8 cellular contexts compared by ENCODE assay signal in the genomic region with DNA sequence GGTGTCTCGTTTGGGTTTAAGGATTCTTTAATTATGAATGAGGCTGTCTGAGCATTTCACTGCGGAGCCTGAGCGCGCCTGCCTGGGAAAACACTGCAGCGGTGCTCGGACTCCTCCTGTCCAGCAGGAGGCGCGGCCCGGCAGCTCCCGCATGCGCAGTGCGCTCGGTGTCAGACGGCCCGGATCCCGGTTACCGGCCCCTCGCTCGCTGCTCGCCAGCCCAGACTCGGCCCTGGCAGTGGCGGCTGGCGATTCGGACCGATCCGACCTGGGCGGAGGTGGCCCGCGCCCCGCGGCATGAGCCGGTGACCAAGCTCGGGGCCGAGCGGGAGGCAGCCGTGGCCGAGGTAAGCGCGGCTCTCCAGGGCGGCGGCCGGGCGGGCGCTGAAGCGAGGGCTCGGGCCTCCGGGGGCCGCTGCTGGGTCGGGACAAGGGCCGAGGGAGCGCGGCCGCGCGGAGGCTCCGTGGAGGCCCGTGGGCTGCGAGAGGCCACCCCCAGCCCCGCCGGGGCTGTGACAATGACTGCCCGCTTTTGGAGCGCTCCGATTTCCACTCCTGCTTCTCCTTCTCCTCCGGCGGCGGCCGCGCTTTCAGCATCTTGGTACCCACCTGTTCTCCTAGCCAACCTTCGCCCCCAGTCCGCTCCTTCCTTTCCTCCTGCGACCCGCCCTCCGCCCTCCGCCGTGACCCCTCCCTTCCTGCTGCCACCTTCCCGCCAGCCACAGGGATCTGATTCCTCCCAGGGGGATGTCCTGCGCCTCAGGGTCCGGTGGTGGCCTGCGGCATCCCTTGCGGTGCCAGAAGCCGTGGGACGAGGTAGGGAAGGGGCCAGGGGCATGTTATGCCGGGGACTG. TPM values are rescaled to one million over a fixed set of nuclear protein-coding genes. Genes with fewer than 3 reads are reported as not detected.
DNase-seq lines count a peak whose midpoint lies in the region; ATAC-seq, FAIRE-seq and TF ChIP-seq lines count a peak whose summit lies in the region.

Gene EXT2 (plus strand): TSS at position 173 of the 854 bp plus-strand sequence. CDS start 12,035 bp downstream, outside the sequence.

- peak; percentile 32 for FAIRE-seq in HepG2 (lab: Jason Lieb, UNC)

- peak within 1 kb of the TSS; percentile 80 to 96 (median 90) for H3K4me3 ChIP-seq in HepG2 (replicated peaks in 1 of 3; ENCODE audit: insufficient read depth in 1 of 3, low read depth in 2 of 3, low read length in 3 of 3)

- no peaks in the 10 kb centered on the region for H3K79me2 ChIP-seq in HepG2 (ENCODE audit: insufficient read depth, low read length)

- intact Hi-C loops in dendritic cell treated with granulocyte-macrophage colony-stimulating factor and Interleukin-4, amounts not matched to agents 40 ng/mL and 50 ng/mL, for 4 days (cut with micrococcal nuclease), result loop anchor here (2.0 kb wide), 2 partner anchors 29 to 443 kb away; partner anchors contain the start of gene ACCS
- intact Hi-C loops in HepG2 (cut with micrococcal nuclease; ENCODE audit: unreplicated experiment), result loop anchor here (1.0 kb wide), 1 partner anchor 443 kb away; no protein-coding TSS in a partner anchor

- peak in 13 of 14 donors; percentile 62 to 94 (median 79) for DNase-seq in C1 segment of cervical spinal cord (lab: John Stamatoyannopoulos, UW)
- DNase-seq in GM19240 (ENCODE audit: insufficient read length, low spot score), result peak; percentile 91
- peak; percentile 60 to 74 for DNase-seq in NCI-H524 (lab: John Stamatoyannopoulos, UW)
- DNase-seq in activated CD4-positive, alpha-beta T cell treated with anti-CD3 and anti-CD28 coated beads, Interleukin-2, amount 10 ng/mL, durations not matched to agents 7 days and 5 days, result peak; percentile 85
- peak; percentile 66 for DNase-seq in HepG2 (ENCODE audit: low spot score)
- DNase-seq in stimulated activated CD4-positive, alpha-beta T cell treated with anti-CD3 and anti-CD28 coated beads, Interleukin-2, amount 100 ng/mL, for 48 hours, result peak; percentile 81 to 84

- peak within 1 kb of the TSS; percentile 82 for H3K4me3 Mint-ChIP-seq in activated CD4-positive, alpha-beta T cell treated with anti-CD3 and anti-CD28 coated beads, Interleukin-2, amount 10 ng/mL, durations not matched to agents 7 days and 5 days
- peak within 1 kb of the TSS; percentile 80 for H3K4me3 Mint-ChIP-seq in dendritic cell treated with granulocyte-macrophage colony-stimulating factor and Interleukin-4, amounts not matched to agents 40 ng/mL and 50 ng/mL, for 4 days

- TF ChIP-seq CTCF in HepG2 (CRISPR knock-in tag; IDR thresholded peaks at IDR 0.05), result peak; percentile 90

- peak within 1 kb of the TSS; percentile 77 for H3K27ac Mint-ChIP-seq in activated CD4-positive, alpha-beta T cell treated with anti-CD3 and anti-CD28 coated beads, Interleukin-2, amount 10 ng/mL, durations not matched to agents 7 days and 5 days
- H3K27ac Mint-ChIP-seq in dendritic cell treated with granulocyte-macrophage colony-stimulating factor and Interleukin-4, amounts not matched to agents 40 ng/mL and 50 ng/mL, for 4 days, result no peak within 1 kb of the TSS

- in situ Hi-C loops in HepG2 (cut with HindIII; ENCODE audit: extremely low pct_ligation_motif_present, low pct_unique_long_range_greater_than_20kb), result loop anchor here (10.0 kb wide), 1 partner anchor 439 kb away; no protein-coding TSS in a partner anchor

- H3K4me2 ChIP-seq in HepG2 (ENCODE audit: low read depth, low read length), result peak within 1 kb of the TSS; percentile 71

- peak; percentile 82 for ATAC-seq in HG03457 (IDR thresholded peaks at IDR 0.05; ENCODE audit: unreplicated experiment)
- peak; percentile 94 for ATAC-seq in HepG2

- H3K4me1 Mint-ChIP-seq in activated CD4-positive, alpha-beta T cell treated with anti-CD3 and anti-CD28 coated beads, Interleukin-2, amount 10 ng/mL, durations not matched to agents 7 days and 5 days, result peaks cover 22% of the 10 kb centered on the region
- peaks cover 6% of the 10 kb centered on the region for H3K4me1 Mint-ChIP-seq in dendritic cell treated with granulocyte-macrophage colony-stimulating factor and Interleukin-4, amounts not matched to agents 40 ng/mL and 50 ng/mL, for 4 days (ENCODE audit: low read depth)

- no peak for TF ChIP-seq RAD21 in HepG2 (CRISPR knock-in tag; IDR thresholded peaks at IDR 0.05)

- H3K27me3 ChIP-seq in HepG2 (ENCODE audit: control insufficient read depth in 1 of 2, insufficient read depth in 2 of 2, low read length in 2 of 2), result no peaks in the 10 kb centered on the region

- no peak within 1 kb of the TSS for H2AFZ ChIP-seq in HepG2 (ENCODE audit: low read length)

- WGBS in HepG2 (ENCODE audit: low lambda C conversion rate), result 3% methylated on average over 29 of the region's 83 CpGs

- no peak for TF ChIP-seq EP300 in HepG2 (IDR thresholded peaks at IDR 0.05; ENCODE audit: low read depth in 2 of 2, low read length in 2 of 2)
- TF ChIP-seq EP300 in HepG2 (CRISPR knock-in tag; IDR thresholded peaks at IDR 0.05; ENCODE audit: borderline replicate concordance), result no peak

- no peaks in the 10 kb centered on the region for H3K36me3 Mint-ChIP-seq in activated CD4-positive, alpha-beta T cell treated with anti-CD3 and anti-CD28 coated beads, Interleukin-2, amount 10 ng/mL, durations not matched to agents 7 days and 5 days (ENCODE audit: low read depth)
- no peaks in the 10 kb centered on the region for H3K36me3 Mint-ChIP-seq in dendritic cell treated with granulocyte-macrophage colony-stimulating factor and Interleukin-4, amounts not matched to agents 40 ng/mL and 50 ng/mL, for 4 days (ENCODE audit: low read depth)

- H3K27ac ChIP-seq in HepG2 (ENCODE audit: extremely low read length, insufficient read depth, low read length), result peak within 1 kb of the TSS; percentile 55

- no peaks in the 10 kb centered on the region for H3K9me3 ChIP-seq in HepG2 (ENCODE audit: low read length)

- peaks cover 19% of the 10 kb centered on the region for H3K4me1 ChIP-seq in HepG2 (ENCODE audit: insufficient read depth, low read length)

- H3K9ac ChIP-seq in HepG2 (ENCODE audit: insufficient read depth, low read depth, low read length), result peak within 1 kb of the TSS; percentile 83

- CTCF ChIA-PET in activated CD4-positive, alpha-beta T cell treated with anti-CD3 and anti-CD28 coated beads, Interleukin-2, amount 10 ng/mL, durations not matched to agents 7 days and 5 days (lab: Charles Lee), result interaction anchor here (0.6 to 2.6 kb wide), 13 partner anchors 9 to 534 kb away, joined by 3 to 14 read pairs (median 4); no protein-coding TSS in a partner anchor
- CTCF ChIA-PET in HepG2 (lab: Yijun Ruan, JAX; ENCODE audit: low intra/inter-chr PET ratio, low total read pairs), result interaction anchor here (1.3 to 2.8 kb wide), 3 partner anchors 14 to 443 kb away, joined by 4 to 17 read pairs (median 7); no protein-coding TSS in a partner anchor

- peaks cover 7% of the 10 kb centered on the region for H3K27me3 Mint-ChIP-seq in activated CD4-positive, alpha-beta T cell treated with anti-CD3 and anti-CD28 coated beads, Interleukin-2, amount 10 ng/mL, durations not matched to agents 7 days and 5 days
- H3K27me3 Mint-ChIP-seq in dendritic cell treated with granulocyte-macrophage colony-stimulating factor and Interleukin-4, amounts not matched to agents 40 ng/mL and 50 ng/mL, for 4 days, result peaks cover 6% of the 10 kb centered on the region

- no peaks in the 10 kb centered on the region for H4K20me1 ChIP-seq in HepG2 (ENCODE audit: insufficient read depth, low read length)

- no peaks in the 10 kb centered on the region; a peak in 1 of 5 replicates for H3K36me3 ChIP-seq in HepG2 (replicated peaks in 1 of 2; ENCODE audit: control insufficient read depth in 1 of 2, insufficient read depth in 2 of 2, low read length in 2 of 2)

- BruUV-seq in HepG2 (replicated peaks; lab: Mats Ljungman, UMichigan), result no TSS peak

- POLR2A ChIA-PET in activated CD4-positive, alpha-beta T cell treated with anti-CD3 and anti-CD28 coated beads, Interleukin-2, amount 10 ng/mL, durations not matched to agents 7 days and 5 days (lab: Charles Lee), result no interaction called here
- POLR2A ChIA-PET in HepG2 (lab: Yijun Ruan, JAX), result interaction anchor here (0.6 to 1.1 kb wide), 3 partner anchors 10 to 227 kb away, joined by 3 to 4 read pairs (median 3); no protein-coding TSS in a partner anchor

- peak in 1 of 2 experiments; percentile 69; a peak in 2 of 4 replicates for TF ChIP-seq POLR2A in HepG2 (IDR thresholded peaks at IDR 0.05; ENCODE audit: insufficient read depth in 1 of 2, low read depth in 2 of 2, low read length in 2 of 2)

- H3K9me3 Mint-ChIP-seq in activated CD4-positive, alpha-beta T cell treated with anti-CD3 and anti-CD28 coated beads, Interleukin-2, amount 10 ng/mL, durations not matched to agents 7 days and 5 days, result no peaks in the 10 kb centered on the region
- H3K9me3 Mint-ChIP-seq in dendritic cell treated with granulocyte-macrophage colony-stimulating factor and Interleukin-4, amounts not matched to agents 40 ng/mL and 50 ng/mL, for 4 days, result no peaks in the 10 kb centered on the region

TF ChIP-seq in HepG2, 621 proteins besides CTCF, POLR2A, EP300 and RAD21 (continues in another document):
- peak; percentile 40; the same call in 1 of the 2 replicates for TF ChIP-seq IRF2 (CRISPR knock-in tag; IDR thresholded peaks at IDR 0.05)

RNA-seq across cellular contexts. Expression of gene EXT2, which starts in this region (rescaled TPM):
- total RNA-seq in activated CD4-positive, alpha-beta T cell treated with anti-CD3 and anti-CD28 coated beads, Interleukin-2, amount 10 ng/mL, durations not matched to agents 7 days and 5 days, result 10 to 100 TPM; 26.7 to 27.7 TPM
- total RNA-seq in HepG2 (2016; rRNA removed; fragmentation: Illumina TruSeq; extraction: Trizol), result 32.7 and 68.7 TPM in 2 replicates
- 8.6 and 10.8 TPM in 2 replicates for total RNA-seq in HepG2 (2016; cell fraction: cytosol; rRNA removed; fragmentation: Illumina TruSeq; extraction: Trizol; ENCODE audit: low read depth)
- 30.5 and 64.4 TPM in 2 replicates for total RNA-seq in HepG2 (2016; cell fraction: insoluble cytoplasmic fraction; rRNA removed; fragmentation: Illumina TruSeq; extraction: Trizol)
- total RNA-seq in HepG2 (2016; cell fraction: membrane; rRNA removed; fragmentation: Illumina TruSeq; extraction: Trizol), result 16.9 and 17.7 TPM in 2 replicates
- 60.9 and 75.9 TPM in 2 replicates for total RNA-seq in HepG2 (2016; cell fraction: nucleus; rRNA removed; fragmentation: Illumina TruSeq; extraction: Trizol)
- 55.0 and 61.5 TPM in 2 replicates for polyA plus RNA-seq in HepG2 (2011; rRNA removed)
- 53.3 and 56.3 TPM in 2 replicates for polyA plus RNA-seq in HepG2 (2011; cell fraction: cytosol; rRNA removed)
- polyA plus RNA-seq in HepG2 (2011; cell fraction: nucleus; rRNA removed), result 20.6 and 24.5 TPM in 2 replicates
- polyA plus RNA-seq in HepG2 (2012), result 37.3 and 38.6 TPM in 2 replicates
- polyA plus RNA-seq in HepG2 (2016; cell fraction: cytosol; fragmentation: Illumina TruSeq; extraction: Trizol; ENCODE audit: low read depth), result 3.9 and 4.0 TPM in 2 replicates
- polyA plus RNA-seq in HepG2 (2016; cell fraction: insoluble cytoplasmic fraction; fragmentation: Illumina TruSeq; extraction: Trizol; ENCODE audit: low read depth), result 24.3 and 25.4 TPM in 2 replicates
- 8.2 and 8.3 TPM in 2 replicates for polyA plus RNA-seq in HepG2 (2016; cell fraction: membrane; fragmentation: Illumina TruSeq; extraction: Trizol; ENCODE audit: low read depth)
- 51.5 and 55.1 TPM in 2 replicates for polyA plus RNA-seq in HepG2 (2016; cell fraction: nucleus; fragmentation: Illumina TruSeq; extraction: Trizol; ENCODE audit: insufficient read depth, low read depth)
- 78.0 and 127 TPM in 2 replicates for polyA minus RNA-seq in HepG2 (2011; rRNA and poly(A)+ RNA removed; ENCODE audit: low replicate concordance)
- polyA minus RNA-seq in HepG2 (2011; cell fraction: cytosol; rRNA and poly(A)+ RNA removed), result 45.5 and 50.2 TPM in 2 replicates
- 51.2 and 60.8 TPM in 2 replicates for polyA minus RNA-seq in HepG2 (2011; cell fraction: nucleus; rRNA and poly(A)+ RNA removed)

Comparison
In these comparisons a context has a peak if more than half of its experiments do, and no peak if none do; other contexts are left out.
1. Peak in every context shown above with its lines: DNase-seq, ATAC-seq, H3K4me3 ChIP-seq and H3K27ac ChIP-seq.